Comparison of ENCODE assay signal across 8 cellular contexts in genomic region chr15:92091155-92091734, GRCh38.
DNase-seq lines count a peak whose midpoint lies in the region; ATAC-seq and TF ChIP-seq lines count a peak whose summit lies in the region.

No MANE protein-coding gene starts in this region.

- H4K20me1 ChIP-seq in PC-3 (ENCODE audit: low read length) (no peaks in the 10 kb centered on the region), fibroblast of lung (ENCODE audit: control insufficient read depth, extremely low read depth, insufficient read depth, low read length) (no peaks in the 10 kb centered on the region)

- H3K27ac Mint-ChIP-seq in stimulated activated naive B cell treated with anti-CD40 and anti-IgM and Interleukin-4, amounts not matched to agents 10 μg/mL and 1 μg/mL and 100 μg/mL, for 72 hours: no peak overlapping the region

- no peaks in the 10 kb centered on the region for H3K36me3 Mint-ChIP-seq in stimulated activated naive B cell treated with anti-CD40 and anti-IgM and Interleukin-4, amounts not matched to agents 10 μg/mL and 1 μg/mL and 100 μg/mL, for 72 hours

- POLR2A ChIA-PET in PC-3 (lab: Charles Lee; ENCODE audit: unreplicated experiment): no interaction called here

- H3K36me3 ChIP-seq in PC-3 (ENCODE audit: low read depth, low read length) (no peaks in the 10 kb centered on the region), fibroblast of lung (ENCODE audit: control insufficient read depth, insufficient read depth, low read length) (no peaks in the 10 kb centered on the region)

- H3K27me3 Mint-ChIP-seq in stimulated activated naive B cell treated with anti-CD40 and anti-IgM and Interleukin-4, amounts not matched to agents 10 μg/mL and 1 μg/mL and 100 μg/mL, for 72 hours: peaks cover 8 to 9% of the 10 kb centered on the region in 2 donors

- no peaks in the 10 kb centered on the region for H3K9me2 ChIP-seq in PC-3 (replicated peaks; ENCODE audit: low read length)

- H2AFZ ChIP-seq in PC-3 (ENCODE audit: low read length) (no peak overlapping the region), fibroblast of lung (ENCODE audit: low read length) (no peak overlapping the region)

- peaks cover 0 to 2% of the 10 kb centered on the region in 2 donors for H3K9me3 Mint-ChIP-seq in stimulated activated naive B cell treated with anti-CD40 and anti-IgM and Interleukin-4, amounts not matched to agents 10 μg/mL and 1 μg/mL and 100 μg/mL, for 72 hours

- H3K9ac ChIP-seq in PC-3 (ENCODE audit: low read length): no peak overlapping the region
- H3K9ac ChIP-seq in fibroblast of lung (ENCODE audit: insufficient read depth, low read length): no peak overlapping the region

- H3K4me1 ChIP-seq in PC-3 (ENCODE audit: insufficient read depth, low read length) (no peaks in the 10 kb centered on the region), fibroblast of lung (ENCODE audit: control insufficient read depth, extremely low read depth, insufficient read depth, low read length) (no peaks in the 10 kb centered on the region)

- H3K4me1 Mint-ChIP-seq in stimulated activated naive B cell treated with anti-CD40 and anti-IgM and Interleukin-4, amounts not matched to agents 10 μg/mL and 1 μg/mL and 100 μg/mL, for 72 hours: peaks cover 6 to 11% of the 10 kb centered on the region in 2 donors

- CTCF ChIA-PET in PC-3 (lab: Charles Lee): no interaction called here

- H3K27me3 ChIP-seq in PC-3 (ENCODE audit: low read length) (peaks cover 8% of the 10 kb centered on the region), fibroblast of lung (ENCODE audit: control insufficient read depth, insufficient read depth, low read length) (no peaks in the 10 kb centered on the region)

- intact Hi-C loops in PC-3 (cut with micrococcal nuclease): no loop called here

- H3K9me3 ChIP-seq in PC-3 (ENCODE audit: low read length) (no peaks in the 10 kb centered on the region), fibroblast of lung (ENCODE audit: control insufficient read depth, insufficient read depth, low read depth, low read length) (no peaks in the 10 kb centered on the region)

- BruUV-seq in PC-3 (replicated peaks; lab: Mats Ljungman, UMichigan): no TSS peak

- H3F3A ChIP-seq in PC-3 (ENCODE audit: low read length, unreplicated experiment): no peaks in the 10 kb centered on the region

- H3K79me2 ChIP-seq in PC-3 (ENCODE audit: low read length) (no peaks in the 10 kb centered on the region), fibroblast of lung (ENCODE audit: control insufficient read depth, insufficient read depth, low read length) (no peaks in the 10 kb centered on the region)

- H3K4me3 ChIP-seq in AG10803 (ENCODE audit: low read length) (no peak overlapping the region), GM12875 (ENCODE audit: low read depth, low read length) (no peak overlapping the region), PC-3 (ENCODE audit: low read length) (no peak overlapping the region), fibroblast of lung (replicated peaks in 1 of 4; ENCODE audit: control extremely low read depth in 1 of 4, insufficient read depth in 1 of 4, low read depth in 3 of 4, low read length in 4 of 4) (no peak overlapping the region)

- H3K4me3 Mint-ChIP-seq in stimulated activated naive B cell treated with anti-CD40 and anti-IgM and Interleukin-4, amounts not matched to agents 10 μg/mL and 1 μg/mL and 100 μg/mL, for 72 hours: no peak overlapping the region

- ATAC-seq in PC-3: peak; percentile 64; the same call in 1 of the 2 replicates
- no peak for ATAC-seq in stimulated activated naive B cell treated with anti-CD40 and anti-IgM and Interleukin-4, amounts not matched to agents 10 μg/mL and 1 μg/mL and 100 μg/mL, for 72 hours (replicated peaks)
- no peak for ATAC-seq in GM21367 (IDR thresholded peaks at IDR 0.05; ENCODE audit: unreplicated experiment)

- H3K27ac ChIP-seq in PC-3 (ENCODE audit: low read length): no peak overlapping the region
- no peak overlapping the region for H3K27ac ChIP-seq in fibroblast of lung (ENCODE audit: insufficient read depth, low read length)

- TF ChIP-seq CTCF in AG10803 (conservative IDR thresholded peaks at IDR 0.05; ENCODE audit: low read length): peak; percentile 60
- peak; percentile 69 for TF ChIP-seq CTCF in GM12875 (IDR thresholded peaks at IDR 0.05; ENCODE audit: borderline replicate concordance, insufficient read depth, low read depth, low read length)
- TF ChIP-seq CTCF in PC-3 (conservative IDR thresholded peaks at IDR 0.05; ENCODE audit: low read depth, low read length): peak; percentile 72
- peak; percentile 35 to 63 for TF ChIP-seq CTCF in fibroblast of lung (conservative IDR thresholded peaks at IDR 0.05 in 1 of 2, IDR thresholded peaks at IDR 0.05 in 1 of 2; ENCODE audit: low read depth in 1 of 2, low read length in 2 of 2)

- DNase-seq in AG10803 (ENCODE audit: low read depth) (peak; percentile 17), PC-3 (peak; percentile 54), fibroblast of lung (ENCODE audit: low read depth in 2 of 2) (peak; percentile 14 to 18), retina (peak; percentile 63), kidney glomerular epithelial cell (lab: John Stamatoyannopoulos, UW) (no peak)
- no peak for DNase-seq in stimulated activated naive B cell treated with anti-CD40 and anti-IgM and Interleukin-4, amounts not matched to agents 10 μg/mL and 1 μg/mL and 100 μg/mL, for 72 hours

- no peak overlapping the region for H3K4me2 ChIP-seq in PC-3 (ENCODE audit: low read length)
- no peak overlapping the region for H3K4me2 ChIP-seq in fibroblast of lung (ENCODE audit: extremely low read depth, insufficient read depth, low read length)

Comparison
In these comparisons a context has a peak if more than half of its experiments do, and no peak if none do; other contexts are left out.
1. DNase-seq: peak in AG10803 (single experiment), PC-3 (single experiment), fibroblast of lung (2 of 2) and retina (single experiment); none in stimulated activated naive B cell treated with anti-CD40 and anti-IgM and Interleukin-4, amounts not matched to agents 10 μg/mL and 1 μg/mL and 100 μg/mL, for 72 hours (single experiment) and kidney glomerular epithelial cell (single experiment).
2. Peak in every context shown above with its lines, with median percentiles within 50 percentile points of each other: CTCF ChIP-seq.